In the genomic region with DNA sequence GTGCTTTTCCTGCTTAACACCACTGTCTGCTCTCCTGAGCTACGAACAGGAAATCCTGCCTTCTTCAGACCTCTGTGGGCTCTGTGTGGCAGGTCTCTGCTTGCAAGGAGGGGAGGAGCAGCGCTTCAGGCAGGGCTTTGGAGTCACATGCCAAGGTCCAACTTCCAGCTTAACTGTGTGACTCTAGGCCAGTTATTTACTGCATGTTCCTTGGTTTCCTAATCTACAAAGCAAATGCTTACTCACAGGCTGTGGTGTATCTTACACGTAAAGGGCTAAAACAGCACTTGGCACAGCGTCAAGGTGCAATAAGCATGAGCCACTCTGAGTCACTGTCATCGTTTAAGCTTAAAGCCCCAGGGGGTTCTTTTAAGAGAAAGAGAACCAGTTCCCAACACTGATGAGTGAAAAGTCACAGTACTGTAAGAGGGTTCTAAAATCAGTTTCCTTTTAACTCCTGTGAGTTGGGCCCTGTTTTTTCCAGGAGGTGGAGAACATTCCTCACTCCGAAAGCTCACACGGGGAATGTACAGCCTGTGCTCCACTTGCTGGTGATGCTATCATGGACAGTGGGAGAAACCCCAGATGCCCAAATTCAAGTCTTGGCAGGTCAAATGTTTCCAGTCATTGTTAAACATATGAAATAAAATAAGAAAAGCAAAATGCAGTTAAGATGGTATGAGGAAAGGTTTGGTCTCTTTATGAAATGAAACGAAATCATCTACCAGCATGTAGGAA, we compare ENCODE assay signal across 8 cellular contexts. TPM values are rescaled to one million over a fixed set of nuclear protein-coding genes. Genes with fewer than 3 reads are reported as not detected.
A peak's percentile ranks its signal among the peaks of the same experiment; 100 is the strongest.
DNase-seq lines count a peak whose midpoint lies in the region; ATAC-seq and TF ChIP-seq lines count a peak whose summit lies in the region.

No MANE protein-coding gene starts in this region.

- intact Hi-C loops in stomach (cut with DNase I; ENCODE audit: low total_unique reads), result no loop called here

- peaks cover 0 to 32% (median 26%) of the 10 kb centered on the region in 4 donors for H3K36me3 ChIP-seq in stomach

- 16 to 24% (median 21%) methylated on average over 8 of the region's 8 CpGs for WGBS in stomach, 5 donors

- H3K27ac ChIP-seq in VCaP (peak overlapping the region; percentile 71), stomach (peak overlapping the region; percentile 85 to 93 (median 90))

- in situ Hi-C loops in KBM-7 (cut with MboI; ENCODE audit: low pct_unique_long_range_greater_than_20kb, low sequenced_read_pairs), result no loop called here

- DNase-seq in DMS153 (lab: John Stamatoyannopoulos, UW) (peak; percentile 83), KBM-7 (peak; percentile 21), dedifferentiated amniotic fluid mesenchymal stem cell (ENCODE audit: extremely low spot score) (peak; percentile 97), mesothelial cell of epicardium (ENCODE audit: low spot score in 2 of 2, unreplicated experiment in 2 of 2) (peak in 1 of 2 experiments; percentile 54), stomach (peak; percentile 78)

- ATAC-seq in GM21619 (IDR thresholded peaks at IDR 0.05; ENCODE audit: unreplicated experiment) (peak; percentile 88), GM21526 (IDR thresholded peaks at IDR 0.05; ENCODE audit: low FRiP score, unreplicated experiment) (no peak)

- no peak overlapping the region for H3K4me3 ChIP-seq in stomach

- no peak for TF ChIP-seq POLR2A in stomach (IDR thresholded peaks at IDR 0.05)

- H3K27me3 Mint-ChIP-seq in mesothelial cell of epicardium (ENCODE audit: low read depth), result no peaks in the 10 kb centered on the region

- no peaks in the 10 kb centered on the region for H3K9me3 Mint-ChIP-seq in mesothelial cell of epicardium

- no peak for TF ChIP-seq CTCF in VCaP (conservative IDR thresholded peaks at IDR 0.05)
- TF ChIP-seq CTCF in mesothelial cell of epicardium (IDR thresholded peaks at IDR 0.05; ENCODE audit: unreplicated experiment), result no peak
- TF ChIP-seq CTCF in stomach (IDR thresholded peaks at IDR 0.05), result no peak

- no peaks in the 10 kb centered on the region for H3K27me3 ChIP-seq in stomach

- H3K36me3 Mint-ChIP-seq in mesothelial cell of epicardium, result peaks cover 13% of the 10 kb centered on the region

- H3K27ac Mint-ChIP-seq in mesothelial cell of epicardium, result peak overlapping the region; percentile 94

- H3K4me3 Mint-ChIP-seq in mesothelial cell of epicardium, result no peak overlapping the region

- H3K9me3 ChIP-seq in stomach, result no peaks in the 10 kb centered on the region

- no peak for TF ChIP-seq EP300 in stomach (IDR thresholded peaks at IDR 0.05)

- peaks cover 33% of the 10 kb centered on the region for H3K4me1 Mint-ChIP-seq in mesothelial cell of epicardium

- H3K4me1 ChIP-seq in stomach, result peaks cover 31 to 51% (median 45%) of the 10 kb centered on the region in 4 donors

RNA-seq across cellular contexts. Expression of gene BCAR1, which starts 54.1 kb away (rescaled TPM):
- 87.3 to 95.9 TPM (median 95.1 TPM) in 3 replicates for total RNA-seq in mesothelial cell of epicardium
- total RNA-seq in stomach, result 100 to 1,000 TPM in 3 of 5 donors, 10 to 100 TPM in 2; 44.4 to 219 (median 122) TPM
- polyA plus RNA-seq in stomach, result 10 to 100 TPM; 34.7 to 51.5 (median 45.6) TPM
